In genomic region chrX:53440631-53441517, GRCh38 we compare ENCODE assay signal across 8 cellular contexts. TPM values are rescaled to one million over a fixed set of nuclear protein-coding genes. Genes with fewer than 3 reads are reported as not detected.
A peak's percentile ranks its signal among the peaks of the same experiment; 100 is the strongest.
DNase-seq lines count a peak whose midpoint lies in the region; ATAC-seq and TF ChIP-seq lines count a peak whose summit lies in the region.

No MANE protein-coding gene starts in this region.

- DNase-seq in AG09309 (ENCODE audit: low read depth) = no peak
- no peak for DNase-seq in HFF-Myc (ENCODE audit: extremely low read depth, low read depth)
- peak; percentile 63 for DNase-seq in RWPE2 (ENCODE audit: low spot score)
- DNase-seq in caudate nucleus (lab: John Stamatoyannopoulos, UW) = peak in 37 of 61 donors; percentile 0 to 60 (median 14)
- DNase-seq in kidney epithelial cell (ENCODE audit: low read depth) = no peak
- DNase-seq in stimulated activated CD4-positive, alpha-beta T cell treated with anti-CD3 and anti-CD28 coated beads, Interleukin-4, amount 100 ng/mL, for 1 hour = peak; percentile 20

- H3K36me3 ChIP-seq in RWPE2 (ENCODE audit: low read depth) = no peaks in the 10 kb centered on the region
- H3K36me3 ChIP-seq in kidney epithelial cell (ENCODE audit: control insufficient read depth, insufficient read depth, low read length) = no peaks in the 10 kb centered on the region

- H3K27me3 ChIP-seq in RWPE2 (ENCODE audit: insufficient read depth, poor library complexity, severe bottlenecking) = no peaks in the 10 kb centered on the region
- H3K27me3 ChIP-seq in kidney epithelial cell (ENCODE audit: control insufficient read depth, insufficient read depth, low read length) = peaks cover 5% of the 10 kb centered on the region

- TF ChIP-seq CTCF in AG09309 (IDR thresholded peaks at IDR 0.05; ENCODE audit: control insufficient read depth, insufficient read depth, low read depth, low read length, missing control alignments) (no peak), HFF-Myc (IDR thresholded peaks at IDR 0.05; ENCODE audit: low read depth, low read length, missing control alignments) (no peak), RWPE2 (IDR thresholded peaks at IDR 0.05; ENCODE audit: poor library complexity, severe bottlenecking) (peak; percentile 7), kidney epithelial cell (IDR thresholded peaks at IDR 0.05; ENCODE audit: insufficient read depth, low read length, poor library complexity, severe bottlenecking) (no peak)

- peak overlapping the region; percentile 59 for H3K27ac ChIP-seq in RWPE2 (ENCODE audit: poor library complexity, severe bottlenecking)
- peak overlapping the region; percentile 6 for H3K27ac ChIP-seq in caudate nucleus (ENCODE audit: low read depth, low read length)

- ATAC-seq in RWPE2 (ENCODE audit: low read depth) (peak; percentile 64), GM18505 (IDR thresholded peaks at IDR 0.05; ENCODE audit: unreplicated experiment) (no peak), GM19397 (IDR thresholded peaks at IDR 0.05; ENCODE audit: unreplicated experiment) (no peak)

- H3K9me3 ChIP-seq in RWPE2 (ENCODE audit: severe bottlenecking) = no peaks in the 10 kb centered on the region

- no peaks in the 10 kb centered on the region for H3K4me1 ChIP-seq in RWPE2 (ENCODE audit: insufficient read depth, poor library complexity, severe bottlenecking)

- peak overlapping the region; percentile 35 for H3K4me3 ChIP-seq in AG09309 (ENCODE audit: control insufficient read depth, low read depth, low read length)
- peak overlapping the region; percentile 34 for H3K4me3 ChIP-seq in HFF-Myc (replicated peaks; ENCODE audit: low read depth, low read length)
- H3K4me3 ChIP-seq in RWPE2 (ENCODE audit: severe bottlenecking) = peak overlapping the region; percentile 28
- peak overlapping the region; percentile 45 for H3K4me3 ChIP-seq in kidney epithelial cell (ENCODE audit: low read depth, low read length)

- TF ChIP-seq POLR2A in GM18505 (IDR thresholded peaks at IDR 0.05; ENCODE audit: borderline replicate concordance, extremely low read depth, insufficient read depth, insufficient read length) = no peak

RNA-seq across cellular contexts. Expression of gene HSD17B10, which starts 6.7 kb away (rescaled TPM):
- 85.8 and 97.4 TPM in 2 replicates for total RNA-seq in kidney epithelial cell

RNA-seq across cellular contexts. Expression of gene RIBC1, which starts 18.2 kb away (rescaled TPM):
- total RNA-seq in kidney epithelial cell = 0.38 and 0.41 TPM in 2 replicates

RNA-seq across cellular contexts. Expression of gene SMC1A, which starts 18.4 kb away (rescaled TPM):
- total RNA-seq in kidney epithelial cell = 18.8 and 30.4 TPM in 2 replicates

Comparison
In these comparisons a context has a peak if more than half of its experiments do, and no peak if none do; other contexts are left out.
1. DNase-seq: peak in RWPE2 (single experiment), caudate nucleus (37 of 61) and stimulated activated CD4-positive, alpha-beta T cell treated with anti-CD3 and anti-CD28 coated beads, Interleukin-4, amount 100 ng/mL, for 1 hour (single experiment); none in AG09309 (single experiment), HFF-Myc (single experiment) and kidney epithelial cell (single experiment).
2. Peak in every context shown above with its lines, with median percentiles within 50 percentile points of each other: H3K4me3 ChIP-seq.